In genomic region chr12:90355701-90356345, GRCh38 we compare ENCODE assay signal across 11 cellular contexts.
"Had no signal": no experiment of that assay in that cellular context is flagged by ENCODE, and none has a peak within 500 bp of the region (broad histone marks: within the 10 kb centered on the region; RNA-seq: fewer than 3 reads in every experiment).

No MANE protein-coding gene starts in this region.

- H3K27me3 ChIP-seq: uterus had no signal

- H3K27ac ChIP-seq: uterus had no signal

- H3K9me3 ChIP-seq: uterus had no signal

- H3K4me3 ChIP-seq: uterus had no signal

- ATAC-seq: activated CD8-positive, alpha-beta memory T cell treated with anti-CD3 and anti-CD28 coated beads, Interleukin-2, amount 10 ng/mL, durations not matched to agents 7 days and 5 days; activated naive CD8-positive, alpha-beta T cell treated with anti-CD3 and anti-CD28 coated beads, Interleukin-2, amount 50 U/mL, for 24 hours; stimulated activated memory B cell treated with anti-CD40 and anti-IgM and Interleukin-4, amounts not matched to agents 10 μg/mL and 1 μg/mL and 100 μg/mL, for 72 hours had no signal

- H3K36me3 ChIP-seq: uterus had no signal

- DNase-seq: activated CD4-positive, alpha-beta memory T cell treated with anti-CD3 and anti-CD28 coated beads for 36 hours; activated CD4-positive, CD25-positive, alpha-beta regulatory T cell treated with anti-CD3 and anti-CD28 coated beads, Interleukin-2, amount 50 U/mL, for 72 hours; activated CD8-positive, alpha-beta memory T cell treated with anti-CD3 and anti-CD28 coated beads, Interleukin-2, amount 10 ng/mL, durations not matched to agents 7 days and 5 days; activated naive CD4-positive, alpha-beta T cell treated with anti-CD3 and anti-CD28 coated beads for 36 hours; activated naive CD8-positive, alpha-beta T cell treated with anti-CD3 and anti-CD28 coated beads, Interleukin-2, amount 50 U/mL, for 24 hours; activated T-cell treated with anti-CD3 and anti-CD28 coated beads, Interleukin-2, amount 50 U/mL, for 1 hour; erythroblast; kidney; stimulated activated CD4-positive, alpha-beta T cell treated with anti-CD3 and anti-CD28 coated beads, Interleukin-2, amount 100 ng/mL, for 48 hours; uterus had no signal

- H3K4me1 ChIP-seq: uterus had no signal
